In the genomic region with DNA sequence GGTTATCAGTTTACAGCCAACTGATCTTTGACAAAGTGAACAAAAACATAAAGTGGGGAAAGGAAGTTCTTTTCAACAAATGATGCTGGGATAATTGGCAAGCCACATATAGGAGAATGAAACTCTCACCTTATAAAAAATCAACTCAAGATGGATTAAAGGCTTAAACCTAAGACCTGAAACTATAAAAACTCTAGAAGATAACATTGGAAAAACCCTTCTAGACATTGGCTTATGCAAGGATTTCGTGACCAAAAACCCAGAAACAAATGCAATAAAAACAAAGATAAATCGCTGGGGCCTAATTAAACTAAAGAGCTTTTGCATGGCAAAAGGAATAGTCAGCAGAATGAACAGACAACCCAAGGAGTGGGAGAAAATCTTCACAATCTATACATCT, we compare ENCODE assay signal across 2 cellular contexts.
A peak's percentile ranks its signal among the peaks of the same experiment; 100 is the strongest.
DNase-seq lines count a peak whose midpoint lies in the region; TF ChIP-seq lines count a peak whose summit lies in the region.
"Not testable (repeated sequence)": the region's sequence is repeated elsewhere in the genome, so short reads cannot be mapped to it uniquely, and the experiment has no call there.

No MANE protein-coding gene starts in this region.

- not testable (repeated sequence) for H3K27ac ChIP-seq in HEK293 (ENCODE audit: extremely low read depth, low read depth, low read length)

- H3K9me3 ChIP-seq in HEK293 (ENCODE audit: control insufficient read depth, insufficient read depth, low read depth, low read length) = not testable (repeated sequence)

- CTCF ChIA-PET in HEK293 (lab: Yijun Ruan, JAX) = interaction anchor here (0.6 kb wide), 1 partner anchor 10 kb away, joined by 4 read pairs; no protein-coding TSS in a partner anchor
- CTCF ChIA-PET in HEK293T (lab: Yijun Ruan, JAX) = not testable (repeated sequence)

- DNase-seq in HEK293T (ENCODE audit: extremely low spot score) = not testable (repeated sequence)

- POLR2A ChIA-PET in HEK293 (lab: Yijun Ruan, JAX); HEK293T (lab: Yijun Ruan, JAX): not testable (repeated sequence)

- H3K4me3 ChIP-seq in HEK293 (ENCODE audit: low read depth, low read length) = not testable (repeated sequence)

- H3K36me3 ChIP-seq in HEK293 (ENCODE audit: control insufficient read depth in 2 of 2, insufficient read depth in 1 of 2, low read length in 2 of 2) = not testable (repeated sequence)

- TF ChIP-seq CTCF in HEK293 (tag by site-specific recombination; IDR thresholded peaks at IDR 0.05) = not testable (repeated sequence)

- not testable (repeated sequence) for H3K4me1 ChIP-seq in HEK293 (ENCODE audit: control insufficient read depth, insufficient read depth, low read length)

TF ChIP-seq in HEK293, 187 proteins besides CTCF, POLR2A, EP300 and RAD21 (continues in another document):
- TF ChIP-seq, protein P1, sequence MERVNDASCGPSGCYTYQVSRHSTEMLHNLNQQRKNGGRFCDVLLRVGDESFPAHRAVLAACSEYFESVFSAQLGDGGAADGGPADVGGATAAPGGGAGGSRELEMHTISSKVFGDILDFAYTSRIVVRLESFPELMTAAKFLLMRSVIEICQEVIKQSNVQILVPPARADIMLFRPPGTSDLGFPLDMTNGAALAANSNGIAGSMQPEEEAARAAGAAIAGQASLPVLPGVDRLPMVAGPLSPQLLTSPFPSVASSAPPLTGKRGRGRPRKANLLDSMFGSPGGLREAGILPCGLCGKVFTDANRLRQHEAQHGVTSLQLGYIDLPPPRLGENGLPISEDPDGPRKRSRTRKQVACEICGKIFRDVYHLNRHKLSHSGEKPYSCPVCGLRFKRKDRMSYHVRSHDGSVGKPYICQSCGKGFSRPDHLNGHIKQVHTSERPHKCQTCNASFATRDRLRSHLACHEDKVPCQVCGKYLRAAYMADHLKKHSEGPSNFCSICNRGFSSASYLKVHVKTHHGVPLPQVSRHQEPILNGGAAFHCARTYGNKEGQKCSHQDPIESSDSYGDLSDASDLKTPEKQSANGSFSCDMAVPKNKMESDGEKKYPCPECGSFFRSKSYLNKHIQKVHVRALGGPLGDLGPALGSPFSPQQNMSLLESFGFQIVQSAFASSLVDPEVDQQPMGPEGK (tag by site-specific recombination; IDR thresholded peaks at IDR 0.05) = peak; percentile 38; the same call in 1 of the 2 replicates
- TF ChIP-seq, protein P2, sequence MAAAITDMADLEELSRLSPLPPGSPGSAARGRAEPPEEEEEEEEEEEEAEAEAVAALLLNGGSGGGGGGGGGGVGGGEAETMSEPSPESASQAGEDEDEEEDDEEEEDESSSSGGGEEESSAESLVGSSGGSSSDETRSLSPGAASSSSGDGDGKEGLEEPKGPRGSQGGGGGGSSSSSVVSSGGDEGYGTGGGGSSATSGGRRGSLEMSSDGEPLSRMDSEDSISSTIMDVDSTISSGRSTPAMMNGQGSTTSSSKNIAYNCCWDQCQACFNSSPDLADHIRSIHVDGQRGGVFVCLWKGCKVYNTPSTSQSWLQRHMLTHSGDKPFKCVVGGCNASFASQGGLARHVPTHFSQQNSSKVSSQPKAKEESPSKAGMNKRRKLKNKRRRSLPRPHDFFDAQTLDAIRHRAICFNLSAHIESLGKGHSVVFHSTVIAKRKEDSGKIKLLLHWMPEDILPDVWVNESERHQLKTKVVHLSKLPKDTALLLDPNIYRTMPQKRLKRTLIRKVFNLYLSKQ (tag by site-specific recombination; IDR thresholded peaks at IDR 0.05; ENCODE audit: borderline replicate concordance) = 0 out of 2 replicates have a peak, but pooled peaks have one; percentile 14
- TF ChIP-seq ZNF18 (tag by site-specific recombination; IDR thresholded peaks at IDR 0.05) (peak; percentile 94), KLF7 (tag by site-specific recombination; IDR thresholded peaks at IDR 0.05; ENCODE audit: borderline replicate concordance) (peak; percentile 38; the same call in 1 of the 2 replicates), ZNF121 (tag by site-specific recombination; IDR thresholded peaks at IDR 0.05) (peak; percentile 23; the same call in 1 of the 2 replicates), ZNF302 (tag by site-specific recombination; IDR thresholded peaks at IDR 0.05; ENCODE audit: low read depth) (peak; percentile 41; the same call in 1 of the 2 replicates), BCL11B (tag by site-specific recombination; IDR thresholded peaks at IDR 0.05; ENCODE audit: low read depth) (peak; percentile 88; the same call in 1 of the 2 replicates), ZSCAN16 (tag by site-specific recombination; IDR thresholded peaks at IDR 0.05) (peak; percentile 65; the same call in 1 of the 2 replicates), ZNF239 (tag by site-specific recombination; IDR thresholded peaks at IDR 0.05) (peak; percentile 79; the same call in 1 of the 2 replicates), ZNF843 (tag by site-specific recombination; IDR thresholded peaks at IDR 0.05) (peak; percentile 100)

TF ChIP-seq in HEK293T, 16 proteins besides CTCF, POLR2A, EP300 and RAD21:
- TF ChIP-seq ARNT (IDR thresholded peaks at IDR 0.05) = 0 out of 2 replicates have a peak, but pooled peaks have one; percentile 37
